2 cellular contexts compared by ENCODE assay signal in genomic region chr10:72241853-72242252, GRCh38.
A peak's percentile ranks its signal among the peaks of the same experiment; 100 is the strongest.
TF ChIP-seq lines count a peak whose summit lies in the region.

No MANE protein-coding gene starts in this region.

TF ChIP-seq in GM23338, 12 proteins besides CTCF, POLR2A, EP300 and RAD21:
- TF ChIP-seq EZH2 (IDR thresholded peaks at IDR 0.05; ENCODE audit: low read depth, unreplicated experiment), result no peak
- no peak for TF ChIP-seq NANOG (IDR thresholded peaks at IDR 0.05; ENCODE audit: borderline replicate concordance)
- TF ChIP-seq ZNF114 (CRISPR knock-in tag; IDR thresholded peaks at IDR 0.05), result no peak
- TF ChIP-seq JUNB (IDR thresholded peaks at IDR 0.05; ENCODE audit: unreplicated experiment), result no peak
- TF ChIP-seq REST (IDR thresholded peaks at IDR 0.05; ENCODE audit: unreplicated experiment), result no peak
- TF ChIP-seq EZH2phosphoT487 (IDR thresholded peaks at IDR 0.05; ENCODE audit: unreplicated experiment), result no peak
- TF ChIP-seq ZNF462 (CRISPR knock-in tag; IDR thresholded peaks at IDR 0.05), result no peak
- no peak for TF ChIP-seq CREB1 (CRISPR knock-in tag; IDR thresholded peaks at IDR 0.05; ENCODE audit: low read depth)
- TF ChIP-seq STAT1 (IDR thresholded peaks at IDR 0.05; ENCODE audit: unreplicated experiment), result no peak
- TF ChIP-seq POLR2AphosphoS5 (IDR thresholded peaks at IDR 0.05; ENCODE audit: low read depth), result no peak

TF ChIP-seq in HepG2, 621 proteins besides CTCF, POLR2A, EP300 and RAD21:
- TF ChIP-seq ZNF282 (IDR thresholded peaks at IDR 0.05; ENCODE audit: partially characterized antibody), result no peak
- peak; percentile 90 for TF ChIP-seq ZNF770 (CRISPR knock-in tag; IDR thresholded peaks at IDR 0.05)
